Comparison of ENCODE assay signal across 18 cellular contexts in genomic region chrX:111861605-111862004, GRCh38. TPM values are rescaled to one million over a fixed set of nuclear protein-coding genes. Genes with fewer than 3 reads are reported as not detected.
DNase-seq lines count a peak whose midpoint lies in the region; ATAC-seq, FAIRE-seq and TF ChIP-seq lines count a peak whose summit lies in the region.
"Had no signal": no experiment of that assay in that cellular context is flagged by ENCODE, and none has a peak within 500 bp of the region (broad histone marks: within the 10 kb centered on the region; RNA-seq: fewer than 3 reads in every experiment).

No MANE protein-coding gene starts in this region.

- H3K27me3 Mint-ChIP-seq in nephron (ENCODE audit: low read depth), result no peaks in the 10 kb centered on the region

- no peaks in the 10 kb centered on the region for H3K36me3 Mint-ChIP-seq in nephron (ENCODE audit: low read depth)
- H3K36me3 Mint-ChIP-seq: CD4-positive, alpha-beta memory T cell had no signal

- no peaks in the 10 kb centered on the region for H3K9me3 ChIP-seq in stomach
- H3K9me3 ChIP-seq: A549 had no signal

- intact Hi-C loops in stomach (cut with DNase I; ENCODE audit: low total_unique reads), result no loop called here

- no peaks in the 10 kb centered on the region for H3K4me1 ChIP-seq in stomach
- H3K4me1 ChIP-seq: A549 had no signal

- TF ChIP-seq EP300 in stomach (IDR thresholded peaks at IDR 0.05), result no peak

- DNase-seq in GM12892 (ENCODE audit: insufficient read length), result no peak
- no peak for DNase-seq in NCI-H146 treated with DMSO at 0.1 percent for 48 hours (lab: John Stamatoyannopoulos, UW; ENCODE audit: unreplicated experiment)
- DNase-seq in stomach, result no peak
- DNase-seq: 8988T; C1 segment of cervical spinal cord; Calu3; CD4-positive, alpha-beta memory T cell; COR-L47; DMS153; DND-41; H9 had no signal

- 77 to 89% (median 84%) methylated on average over 5 of the region's 5 CpGs for WGBS in stomach, 5 donors

- ATAC-seq in GM19324 (IDR thresholded peaks at IDR 0.05; ENCODE audit: low FRiP score, unreplicated experiment), result no peak
- ATAC-seq: A549, GM23338, HCT116 had no signal

- H3K27me3 ChIP-seq in stomach, result peaks cover 0 to 3% (median 0%) of the 10 kb centered on the region in 3 donors

- H3K9me3 Mint-ChIP-seq in nephron, result no peaks in the 10 kb centered on the region
- H3K9me3 Mint-ChIP-seq: CD4-positive, alpha-beta memory T cell; GM23338; H9 had no signal

- TF ChIP-seq CTCF in nephron (IDR thresholded peaks at IDR 0.05; ENCODE audit: unreplicated experiment in 3 of 3), result no peak
- TF ChIP-seq CTCF in stomach (IDR thresholded peaks at IDR 0.05), result no peak

- TF ChIP-seq POLR2A in GM12892 (IDR thresholded peaks at IDR 0.05; ENCODE audit: low read depth, low read length), result no peak
- TF ChIP-seq POLR2A in stomach (IDR thresholded peaks at IDR 0.05), result no peak

- H3K36me3 ChIP-seq in stomach, result no peaks in the 10 kb centered on the region

- H3K4me1 Mint-ChIP-seq in nephron, result peaks cover 30% of the 10 kb centered on the region
- H3K4me1 Mint-ChIP-seq: CD4-positive, alpha-beta memory T cell had no signal

- peak overlapping the region; percentile 59 to 79 (median 67) for H3K27ac Mint-ChIP-seq in nephron
- H3K27ac Mint-ChIP-seq: CD4-positive, alpha-beta memory T cell; GM23338; H9 had no signal

- no peak overlapping the region for H3K4me3 ChIP-seq in stomach
- H3K4me3 ChIP-seq: A549, GM23338 had no signal

- FAIRE-seq in GM12892 (lab: Jason Lieb, UNC) (peak; percentile 42), islet of Langerhans (lab: Jason Lieb, UNC) (peak; percentile 69)

- H3K27ac ChIP-seq in stomach, result no peak overlapping the region
- H3K27ac ChIP-seq: A549 had no signal

- no peak overlapping the region for H3K4me3 Mint-ChIP-seq in nephron
- H3K4me3 Mint-ChIP-seq: CD4-positive, alpha-beta memory T cell; GM23338; H9 had no signal

RNA-seq across cellular contexts. Expression of gene TRPC5OS, which starts 14.4 kb away (rescaled TPM):
- not detected for polyA plus RNA-seq in GM12892 (2012; ENCODE audit: missing spikeins)
- total RNA-seq in stomach, result not detected
- polyA plus RNA-seq in stomach, result not detected
- total RNA-seq: Calu3; CD4-positive, alpha-beta memory T cell; GM23338; H9 had no signal
- polyA plus RNA-seq: A549; BJ; CD4-positive, alpha-beta memory T cell; GM23338 had no signal
